1 cellular context compared by ENCODE assay signal in the genomic region with DNA sequence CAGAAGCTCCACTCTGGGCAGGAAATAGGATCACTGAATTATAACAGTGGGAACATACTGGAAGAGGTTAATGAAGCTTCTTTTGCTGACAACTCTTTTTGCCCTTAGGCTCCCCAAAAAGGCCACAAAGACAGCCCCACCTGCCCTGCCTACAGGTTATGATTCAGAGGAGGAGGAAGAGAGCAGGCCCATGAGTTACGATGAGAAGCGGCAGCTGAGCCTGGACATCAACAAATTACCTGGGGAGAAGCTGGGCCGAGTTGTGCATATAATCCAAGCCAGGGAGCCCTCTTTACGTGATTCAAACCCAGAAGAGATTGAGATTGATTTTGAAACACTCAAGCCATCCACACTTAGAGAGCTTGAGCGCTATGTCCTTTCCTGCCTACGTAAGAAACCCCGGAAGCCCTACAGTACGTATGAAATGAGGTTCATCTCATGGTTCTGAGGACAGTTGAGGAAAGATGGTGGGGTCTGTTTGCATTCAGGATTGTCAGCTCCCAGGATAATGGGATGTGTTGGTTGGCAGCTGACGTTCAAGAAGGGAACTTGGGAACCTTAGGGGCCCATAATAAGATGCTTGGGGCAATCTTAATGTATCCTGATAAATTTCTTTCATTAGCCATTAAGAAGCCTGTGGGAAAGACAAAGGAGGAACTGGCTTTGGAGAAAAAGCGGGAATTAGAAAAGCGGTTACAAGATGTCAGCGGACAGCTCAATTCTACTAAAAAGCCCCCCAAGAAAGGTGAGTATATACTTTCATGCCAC.
TF ChIP-seq lines count a peak whose summit lies in the region.

No MANE protein-coding gene starts in this region.

TF ChIP-seq in HepG2, 621 proteins besides CTCF, POLR2A, EP300 and RAD21 (continued from another document):
- TF ChIP-seq, protein P1, sequence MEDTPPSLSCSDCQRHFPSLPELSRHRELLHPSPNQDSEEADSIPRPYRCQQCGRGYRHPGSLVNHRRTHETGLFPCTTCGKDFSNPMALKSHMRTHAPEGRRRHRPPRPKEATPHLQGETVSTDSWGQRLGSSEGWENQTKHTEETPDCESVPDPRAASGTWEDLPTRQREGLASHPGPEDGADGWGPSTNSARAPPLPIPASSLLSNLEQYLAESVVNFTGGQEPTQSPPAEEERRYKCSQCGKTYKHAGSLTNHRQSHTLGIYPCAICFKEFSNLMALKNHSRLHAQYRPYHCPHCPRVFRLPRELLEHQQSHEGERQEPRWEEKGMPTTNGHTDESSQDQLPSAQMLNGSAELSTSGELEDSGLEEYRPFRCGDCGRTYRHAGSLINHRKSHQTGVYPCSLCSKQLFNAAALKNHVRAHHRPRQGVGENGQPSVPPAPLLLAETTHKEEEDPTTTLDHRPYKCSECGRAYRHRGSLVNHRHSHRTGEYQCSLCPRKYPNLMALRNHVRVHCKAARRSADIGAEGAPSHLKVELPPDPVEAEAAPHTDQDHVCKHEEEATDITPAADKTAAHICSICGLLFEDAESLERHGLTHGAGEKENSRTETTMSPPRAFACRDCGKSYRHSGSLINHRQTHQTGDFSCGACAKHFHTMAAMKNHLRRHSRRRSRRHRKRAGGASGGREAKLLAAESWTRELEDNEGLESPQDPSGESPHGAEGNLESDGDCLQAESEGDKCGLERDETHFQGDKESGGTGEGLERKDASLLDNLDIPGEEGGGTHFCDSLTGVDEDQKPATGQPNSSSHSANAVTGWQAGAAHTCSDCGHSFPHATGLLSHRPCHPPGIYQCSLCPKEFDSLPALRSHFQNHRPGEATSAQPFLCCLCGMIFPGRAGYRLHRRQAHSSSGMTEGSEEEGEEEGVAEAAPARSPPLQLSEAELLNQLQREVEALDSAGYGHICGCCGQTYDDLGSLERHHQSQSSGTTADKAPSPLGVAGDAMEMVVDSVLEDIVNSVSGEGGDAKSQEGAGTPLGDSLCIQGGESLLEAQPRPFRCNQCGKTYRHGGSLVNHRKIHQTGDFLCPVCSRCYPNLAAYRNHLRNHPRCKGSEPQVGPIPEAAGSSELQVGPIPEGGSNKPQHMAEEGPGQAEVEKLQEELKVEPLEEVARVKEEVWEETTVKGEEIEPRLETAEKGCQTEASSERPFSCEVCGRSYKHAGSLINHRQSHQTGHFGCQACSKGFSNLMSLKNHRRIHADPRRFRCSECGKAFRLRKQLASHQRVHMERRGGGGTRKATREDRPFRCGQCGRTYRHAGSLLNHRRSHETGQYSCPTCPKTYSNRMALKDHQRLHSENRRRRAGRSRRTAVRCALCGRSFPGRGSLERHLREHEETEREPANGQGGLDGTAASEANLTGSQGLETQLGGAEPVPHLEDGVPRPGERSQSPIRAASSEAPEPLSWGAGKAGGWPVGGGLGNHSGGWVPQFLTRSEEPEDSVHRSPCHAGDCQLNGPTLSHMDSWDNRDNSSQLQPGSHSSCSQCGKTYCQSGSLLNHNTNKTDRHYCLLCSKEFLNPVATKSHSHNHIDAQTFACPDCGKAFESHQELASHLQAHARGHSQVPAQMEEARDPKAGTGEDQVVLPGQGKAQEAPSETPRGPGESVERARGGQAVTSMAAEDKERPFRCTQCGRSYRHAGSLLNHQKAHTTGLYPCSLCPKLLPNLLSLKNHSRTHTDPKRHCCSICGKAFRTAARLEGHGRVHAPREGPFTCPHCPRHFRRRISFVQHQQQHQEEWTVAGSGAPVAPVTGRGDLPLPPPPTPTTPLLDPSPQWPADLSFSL (CRISPR knock-in tag; IDR thresholded peaks at IDR 0.05) = no peak
- TF ChIP-seq ZNF737 (CRISPR knock-in tag; IDR thresholded peaks at IDR 0.05; ENCODE audit: borderline replicate concordance) = no peak
- TF ChIP-seq MTF1 (CRISPR knock-in tag; IDR thresholded peaks at IDR 0.05) = no peak
- no peak for TF ChIP-seq HNRNPH1 (optimal IDR thresholded peaks at IDR 0.05; ENCODE audit: low read depth, low read length)
- TF ChIP-seq RBM22 (optimal IDR thresholded peaks at IDR 0.05; ENCODE audit: low read length) = peak; percentile 99
- TF ChIP-seq SRSF4 (IDR thresholded peaks at IDR 0.05; ENCODE audit: low read depth, low read length, poor library complexity, severe bottlenecking) = no peak
- TF ChIP-seq FOXC1 (CRISPR knock-in tag; IDR thresholded peaks at IDR 0.05; ENCODE audit: borderline replicate concordance) = no peak
- TF ChIP-seq ZNF10 (CRISPR knock-in tag; IDR thresholded peaks at IDR 0.05; ENCODE audit: borderline replicate concordance, low read depth) = no peak
- TF ChIP-seq ZNF557 (CRISPR knock-in tag; IDR thresholded peaks at IDR 0.05) = no peak
- TF ChIP-seq ATAD3A (CRISPR knock-in tag; IDR thresholded peaks at IDR 0.05) = no peak
- TF ChIP-seq ZNF619 (CRISPR knock-in tag; IDR thresholded peaks at IDR 0.05) = no peak
- no peak for TF ChIP-seq ZNF75D (CRISPR knock-in tag; IDR thresholded peaks at IDR 0.05; ENCODE audit: borderline replicate concordance)
- TF ChIP-seq, protein P2, sequence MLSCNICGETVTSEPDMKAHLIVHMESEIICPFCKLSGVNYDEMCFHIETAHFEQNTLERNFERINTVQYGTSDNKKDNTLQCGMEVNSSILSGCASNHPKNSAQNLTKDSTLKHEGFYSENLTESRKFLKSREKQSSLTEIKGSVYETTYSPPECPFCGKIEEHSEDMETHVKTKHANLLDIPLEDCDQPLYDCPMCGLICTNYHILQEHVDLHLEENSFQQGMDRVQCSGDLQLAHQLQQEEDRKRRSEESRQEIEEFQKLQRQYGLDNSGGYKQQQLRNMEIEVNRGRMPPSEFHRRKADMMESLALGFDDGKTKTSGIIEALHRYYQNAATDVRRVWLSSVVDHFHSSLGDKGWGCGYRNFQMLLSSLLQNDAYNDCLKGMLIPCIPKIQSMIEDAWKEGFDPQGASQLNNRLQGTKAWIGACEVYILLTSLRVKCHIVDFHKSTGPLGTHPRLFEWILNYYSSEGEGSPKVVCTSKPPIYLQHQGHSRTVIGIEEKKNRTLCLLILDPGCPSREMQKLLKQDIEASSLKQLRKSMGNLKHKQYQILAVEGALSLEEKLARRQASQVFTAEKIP (CRISPR knock-in tag; IDR thresholded peaks at IDR 0.05; ENCODE audit: borderline replicate concordance) = no peak
- TF ChIP-seq ZNF724P (CRISPR knock-in tag; IDR thresholded peaks at IDR 0.05; ENCODE audit: borderline replicate concordance) = no peak
- no peak for TF ChIP-seq HCFC1 (IDR thresholded peaks at IDR 0.05; ENCODE audit: low read depth, low read length)
- no peak for TF ChIP-seq ZKSCAN5 (CRISPR knock-in tag; IDR thresholded peaks at IDR 0.05)
- no peak for TF ChIP-seq ETV6 (CRISPR knock-in tag; conservative IDR thresholded peaks at IDR 0.05)
